In genomic region chr2:73233932-73234832, GRCh38 we compare ENCODE assay signal across 8 cellular contexts. TPM values are rescaled to one million over a fixed set of nuclear protein-coding genes. Genes with fewer than 3 reads are reported as not detected.
DNase-seq lines count a peak whose midpoint lies in the region; ATAC-seq and TF ChIP-seq lines count a peak whose summit lies in the region.

Gene CCT7, plus strand, starts transcription at chr2:73234308. Its CDS starts 71 bp downstream, at chr2:73234379.

- no peak for TF ChIP-seq CTCF in progenitor cell of endocrine pancreas (IDR thresholded peaks at IDR 0.05; ENCODE audit: unreplicated experiment)
- TF ChIP-seq CTCF in upper lobe of right lung (IDR thresholded peaks at IDR 0.05), result no peak

- H3K27ac ChIP-seq in upper lobe of right lung, result peak within 1 kb of the TSS; percentile 91

- no peaks in the 10 kb centered on the region for H3K27me3 Mint-ChIP-seq in progenitor cell of endocrine pancreas

- H3K4me1 Mint-ChIP-seq in progenitor cell of endocrine pancreas (ENCODE audit: low read depth), result peaks cover 12% of the 10 kb centered on the region

- H3K4me3 Mint-ChIP-seq in progenitor cell of endocrine pancreas (ENCODE audit: low read depth), result peak within 1 kb of the TSS; percentile 94

- ATAC-seq in HG02884 (IDR thresholded peaks at IDR 0.05; ENCODE audit: unreplicated experiment) (peak; percentile 57), left cardiac atrium (peak; percentile 89 to 93), upper lobe of right lung (peak; percentile 88)

- peaks cover 2% of the 10 kb centered on the region for H3K36me3 Mint-ChIP-seq in progenitor cell of endocrine pancreas (ENCODE audit: insufficient read depth)

- peak; percentile 95 for DNase-seq in NCI-H1694 (lab: John Stamatoyannopoulos, UW)
- DNase-seq in amniotic epithelial cell (ENCODE audit: low read depth), result peak; percentile 88
- peak; percentile 91 for DNase-seq in left cardiac atrium
- peak; percentile 57 for DNase-seq in progenitor cell of endocrine pancreas (ENCODE audit: low spot score, unreplicated experiment)
- peak; percentile 91 for DNase-seq in upper lobe of right lung

- peak within 1 kb of the TSS; percentile 93 for H3K4me3 ChIP-seq in upper lobe of right lung

- H3K4me1 ChIP-seq in upper lobe of right lung, result peaks cover 25% of the 10 kb centered on the region

- H3K9me3 ChIP-seq in upper lobe of right lung, result no peaks in the 10 kb centered on the region

- H3K27ac Mint-ChIP-seq in progenitor cell of endocrine pancreas, result peak within 1 kb of the TSS; percentile 98

- H3K9me3 Mint-ChIP-seq in progenitor cell of endocrine pancreas (ENCODE audit: low read depth), result no peaks in the 10 kb centered on the region

- no peaks in the 10 kb centered on the region for H3K27me3 ChIP-seq in upper lobe of right lung

- intact Hi-C loops in T-helper 1 cell treated with Interleukin-12 subunit alpha and Interleukin-12 subunit beta and Interleukin-4 antibody, amounts not matched to agents 30 ng/mL and 1 ng/mL, for 36 hours (cut with micrococcal nuclease), result loop anchor here (1.0 to 10.0 kb wide), 23 partner anchors 20 to 1725 kb away; partner anchors contain the start of genes ALMS1, AUP1, C2orf81 and DGUOK
- intact Hi-C loops in left cardiac atrium (cut with DNase I), result no loop called here
- intact Hi-C loops in upper lobe of right lung (cut with DNase I), result no loop called here

- H3K36me3 ChIP-seq in upper lobe of right lung, result peaks cover 12% of the 10 kb centered on the region

- peak; percentile 98 for TF ChIP-seq POLR2A in GM15510 (IDR thresholded peaks at IDR 0.05; ENCODE audit: borderline replicate concordance, extremely low read depth, insufficient read length)

RNA-seq across cellular contexts. Expression of gene CCT7, which starts in this region (rescaled TPM):
- 321 and 330 TPM in 2 replicates for total RNA-seq in T-helper 1 cell treated with Interleukin-12 subunit alpha and Interleukin-12 subunit beta and Interleukin-4 antibody, amounts not matched to agents 30 ng/mL and 1 ng/mL, for 36 hours
- total RNA-seq in left cardiac atrium (100 to 1,000 TPM; 181 to 184 TPM), progenitor cell of endocrine pancreas (249 and 256 TPM in 2 replicates), upper lobe of right lung (152 TPM)

Comparison
In these comparisons a context has a peak if more than half of its experiments do, and no peak if none do; other contexts are left out.
1. Peak in every context shown above with its lines: DNase-seq, ATAC-seq, H3K4me3 ChIP-seq and H3K27ac ChIP-seq.